ENCODE assay signal across 24 cellular contexts in genomic region chr5:172425402-172425801, GRCh38. TPM values are rescaled to one million over a fixed set of nuclear protein-coding genes. Genes with fewer than 3 reads are reported as not detected.
A peak's percentile ranks its signal among the peaks of the same experiment; 100 is the strongest.
DNase-seq lines count a peak whose midpoint lies in the region; ATAC-seq and TF ChIP-seq lines count a peak whose summit lies in the region.
"Had no signal": no experiment of that assay in that cellular context is flagged by ENCODE, and none has a peak within 500 bp of the region (broad histone marks: within the 10 kb centered on the region; RNA-seq: fewer than 3 reads in every experiment).

No MANE protein-coding gene starts in this region.

- no peaks in the 10 kb centered on the region for H3K9me3 Mint-ChIP-seq in nephron progenitor cell
- H3K9me3 Mint-ChIP-seq: activated CD8-positive, alpha-beta T cell treated with anti-CD3 and anti-CD28 coated beads for 36 hours; CD4-positive, CD25-positive, alpha-beta regulatory T cell; stimulated activated effector memory CD8-positive, alpha-beta T cell treated with anti-CD3 and anti-CD28 coated beads, Interleukin-12 subunit alpha, Interleukin-12 subunit beta, amount 100 ng/mL, for 72 hours had no signal

- DNase-seq in Peyer's patch (no peak), esophagus squamous epithelium (lab: John Stamatoyannopoulos, UW) (no peak), nephron progenitor cell (no peak), thyroid gland (no peak), osteoblast (ENCODE audit: insufficient read length, low spot score, missing footprints) (no peak)
- DNase-seq in activated CD8-positive, alpha-beta memory T cell treated with anti-CD3 and anti-CD28 coated beads, Interleukin-2, amount 50 U/mL, for 48 hours, result no peak
- no peak for DNase-seq in NK-92 treated with Interleukin-12 subunit alpha and Interleukin-12 subunit beta, amount 100 ng/mL, for 24 hours (lab: John Stamatoyannopoulos, UW)
- DNase-seq: activated CD8-positive, alpha-beta T cell treated with anti-CD3 and anti-CD28 coated beads for 36 hours; activated T-cell treated with anti-CD3 and anti-CD28 coated beads, Interleukin-2, amount 50 U/mL, for 1 hour; amygdala; CD4-positive, CD25-positive, alpha-beta regulatory T cell; central memory CD4-positive, alpha-beta T cell; DMS 273 treated with DMSO at 0.1 percent for 48 hours; effector CD4-positive, alpha-beta T cell; erythroblast; left colon; mucosa of descending colon; NCI-H1105 treated with DMSO at 0.1 percent for 48 hours; NCI-H2107; NCI-H510A had no signal

- H3K4me3 ChIP-seq in Peyer's patch (no peak overlapping the region), esophagus squamous epithelium (no peak overlapping the region), thyroid gland (replicated peaks in 1 of 3) (no peak overlapping the region), osteoblast (ENCODE audit: insufficient read depth, low read length) (no peak overlapping the region)
- H3K4me3 ChIP-seq: mucosa of descending colon had no signal

- peaks cover 49% of the 10 kb centered on the region for H3K4me1 Mint-ChIP-seq in nephron progenitor cell
- H3K4me1 Mint-ChIP-seq: CD4-positive, CD25-positive, alpha-beta regulatory T cell; stimulated activated effector memory CD8-positive, alpha-beta T cell treated with anti-CD3 and anti-CD28 coated beads, Interleukin-12 subunit alpha, Interleukin-12 subunit beta, amount 100 ng/mL, for 72 hours had no signal

- H3K4me2 ChIP-seq in osteoblast (ENCODE audit: insufficient read depth, low read length), result no peak overlapping the region

- H3K36me3 ChIP-seq in Peyer's patch, result no peaks in the 10 kb centered on the region
- peaks cover 0 to 12% (median 0%) of the 10 kb centered on the region in 3 donors for H3K36me3 ChIP-seq in esophagus squamous epithelium
- H3K36me3 ChIP-seq in thyroid gland, result no peaks in the 10 kb centered on the region
- H3K36me3 ChIP-seq in osteoblast (ENCODE audit: insufficient read depth, low read length), result peaks cover 20% of the 10 kb centered on the region

- no peak for TF ChIP-seq POLR2A in Peyer's patch (IDR thresholded peaks at IDR 0.05)
- no peak for TF ChIP-seq POLR2A in esophagus squamous epithelium (IDR thresholded peaks at IDR 0.05)
- TF ChIP-seq POLR2A in thyroid gland (IDR thresholded peaks at IDR 0.05), result no peak

- intact Hi-C loops in esophagus squamous epithelium (cut with DNase I), result no loop called here
- intact Hi-C loops in thyroid gland (cut with DNase I), result no loop called here

- peaks cover 58% of the 10 kb centered on the region for H3K36me3 Mint-ChIP-seq in nephron progenitor cell (ENCODE audit: low read depth)
- H3K36me3 Mint-ChIP-seq: CD4-positive, CD25-positive, alpha-beta regulatory T cell; stimulated activated effector memory CD8-positive, alpha-beta T cell treated with anti-CD3 and anti-CD28 coated beads, Interleukin-12 subunit alpha, Interleukin-12 subunit beta, amount 100 ng/mL, for 72 hours had no signal

- TF ChIP-seq CTCF in Peyer's patch (IDR thresholded peaks at IDR 0.05), result no peak
- TF ChIP-seq CTCF in esophagus squamous epithelium (IDR thresholded peaks at IDR 0.05), result no peak
- TF ChIP-seq CTCF in nephron progenitor cell (IDR thresholded peaks at IDR 0.05), result no peak
- TF ChIP-seq CTCF in thyroid gland (IDR thresholded peaks at IDR 0.05), result no peak
- TF ChIP-seq CTCF in osteoblast (IDR thresholded peaks at IDR 0.05; ENCODE audit: extremely low read depth, low read depth, low read length), result no peak

- peak overlapping the region; percentile 14 for H3K27ac Mint-ChIP-seq in nephron progenitor cell
- H3K27ac Mint-ChIP-seq: activated CD8-positive, alpha-beta T cell treated with anti-CD3 and anti-CD28 coated beads for 36 hours; CD4-positive, CD25-positive, alpha-beta regulatory T cell; stimulated activated effector memory CD8-positive, alpha-beta T cell treated with anti-CD3 and anti-CD28 coated beads, Interleukin-12 subunit alpha, Interleukin-12 subunit beta, amount 100 ng/mL, for 72 hours had no signal

- H4K20me1 ChIP-seq in osteoblast (ENCODE audit: insufficient read depth, low read length), result peaks cover 28% of the 10 kb centered on the region

- peaks cover 87% of the 10 kb centered on the region for H3K79me2 ChIP-seq in osteoblast (ENCODE audit: insufficient read depth, low read length)
- H3K79me2 ChIP-seq: parathyroid adenoma had no signal

- H3K9me3 ChIP-seq in Peyer's patch (no peaks in the 10 kb centered on the region), esophagus squamous epithelium (no peaks in the 10 kb centered on the region), thyroid gland (no peaks in the 10 kb centered on the region), osteoblast (ENCODE audit: low read depth, low read length) (no peaks in the 10 kb centered on the region)
- H3K9me3 ChIP-seq: mucosa of descending colon had no signal

- H3K27me3 ChIP-seq in Peyer's patch (no peaks in the 10 kb centered on the region), esophagus squamous epithelium (no peaks in the 10 kb centered on the region), thyroid gland (no peaks in the 10 kb centered on the region), osteoblast (ENCODE audit: insufficient read depth, low read length) (no peaks in the 10 kb centered on the region)

- H3K27me3 Mint-ChIP-seq in nephron progenitor cell (ENCODE audit: low read depth, poor library complexity), result peaks cover 2% of the 10 kb centered on the region

- WGBS in esophagus squamous epithelium, 2 donors, result 76 to 83% methylated on average over 12 of the region's 12 CpGs
- WGBS in thyroid gland, 2 donors, result 85 to 86% methylated on average over 12 of the region's 12 CpGs

- H3K4me1 ChIP-seq in Peyer's patch, result peaks cover 0 to 38% (median 0%) of the 10 kb centered on the region in 4 donors
- H3K4me1 ChIP-seq in esophagus squamous epithelium, result peaks cover 27 to 100% (median 64%) of the 10 kb centered on the region in 3 donors
- H3K4me1 ChIP-seq in thyroid gland, result peaks cover 3 to 22% of the 10 kb centered on the region in 2 donors
- H3K4me1 ChIP-seq in osteoblast (ENCODE audit: insufficient read depth, low read length), result peaks cover 43% of the 10 kb centered on the region

- no peak for ATAC-seq in HG02970 (IDR thresholded peaks at IDR 0.05; ENCODE audit: low FRiP score, unreplicated experiment)
- ATAC-seq: activated CD4-positive, CD25-positive, alpha-beta regulatory T cell treated with anti-CD3 and anti-CD28 coated beads, Interleukin-2, amount 50 U/mL, for 24 hours; activated CD8-positive, alpha-beta T cell treated with anti-CD3 and anti-CD28 coated beads for 36 hours; left colon; mucosa of descending colon; stimulated activated effector memory CD8-positive, alpha-beta T cell treated with anti-CD3 and anti-CD28 coated beads, Interleukin-12 subunit alpha, Interleukin-12 subunit beta, amount 100 ng/mL, for 72 hours had no signal

- H3K27ac ChIP-seq in Peyer's patch, result peak overlapping the region; percentile 49 to 67 (median 62)
- H3K27ac ChIP-seq in esophagus squamous epithelium, result peak overlapping the region; percentile 28 to 96 (median 94)
- H3K27ac ChIP-seq in thyroid gland, result peak overlapping the region; percentile 4 to 52 (median 18)
- H3K27ac ChIP-seq in osteoblast (ENCODE audit: low read depth, low read length), result no peak overlapping the region
- H3K27ac ChIP-seq: parathyroid adenoma had no signal

- no peak overlapping the region for H3K4me3 Mint-ChIP-seq in nephron progenitor cell
- H3K4me3 Mint-ChIP-seq: activated CD8-positive, alpha-beta T cell treated with anti-CD3 and anti-CD28 coated beads for 36 hours; CD4-positive, CD25-positive, alpha-beta regulatory T cell; stimulated activated effector memory CD8-positive, alpha-beta T cell treated with anti-CD3 and anti-CD28 coated beads, Interleukin-12 subunit alpha, Interleukin-12 subunit beta, amount 100 ng/mL, for 72 hours had no signal

- no peak overlapping the region for H2AFZ ChIP-seq in osteoblast (ENCODE audit: low read length)
- H2AFZ ChIP-seq: parathyroid adenoma had no signal

RNA-seq across cellular contexts. Expression of gene SH3PXD2B, which starts 28.9 kb away (rescaled TPM):
- total RNA-seq in Peyer's patch, result 10 to 100 TPM in 3 of 4 donors, 1 to 10 TPM in 1; 5.8 to 26.4 (median 11.7) TPM
- 10 to 100 TPM in 3 of 4 donors, 1 to 10 TPM in 1; 7.1 to 22.1 (median 13.8) TPM for total RNA-seq in esophagus squamous epithelium
- 10 to 100 TPM; 13.7 to 27.1 (median 21.1) TPM for total RNA-seq in thyroid gland
- 58.3 and 59.2 TPM in 2 replicates for total RNA-seq in osteoblast
